8 cellular contexts compared by ENCODE assay signal in the genomic region with DNA sequence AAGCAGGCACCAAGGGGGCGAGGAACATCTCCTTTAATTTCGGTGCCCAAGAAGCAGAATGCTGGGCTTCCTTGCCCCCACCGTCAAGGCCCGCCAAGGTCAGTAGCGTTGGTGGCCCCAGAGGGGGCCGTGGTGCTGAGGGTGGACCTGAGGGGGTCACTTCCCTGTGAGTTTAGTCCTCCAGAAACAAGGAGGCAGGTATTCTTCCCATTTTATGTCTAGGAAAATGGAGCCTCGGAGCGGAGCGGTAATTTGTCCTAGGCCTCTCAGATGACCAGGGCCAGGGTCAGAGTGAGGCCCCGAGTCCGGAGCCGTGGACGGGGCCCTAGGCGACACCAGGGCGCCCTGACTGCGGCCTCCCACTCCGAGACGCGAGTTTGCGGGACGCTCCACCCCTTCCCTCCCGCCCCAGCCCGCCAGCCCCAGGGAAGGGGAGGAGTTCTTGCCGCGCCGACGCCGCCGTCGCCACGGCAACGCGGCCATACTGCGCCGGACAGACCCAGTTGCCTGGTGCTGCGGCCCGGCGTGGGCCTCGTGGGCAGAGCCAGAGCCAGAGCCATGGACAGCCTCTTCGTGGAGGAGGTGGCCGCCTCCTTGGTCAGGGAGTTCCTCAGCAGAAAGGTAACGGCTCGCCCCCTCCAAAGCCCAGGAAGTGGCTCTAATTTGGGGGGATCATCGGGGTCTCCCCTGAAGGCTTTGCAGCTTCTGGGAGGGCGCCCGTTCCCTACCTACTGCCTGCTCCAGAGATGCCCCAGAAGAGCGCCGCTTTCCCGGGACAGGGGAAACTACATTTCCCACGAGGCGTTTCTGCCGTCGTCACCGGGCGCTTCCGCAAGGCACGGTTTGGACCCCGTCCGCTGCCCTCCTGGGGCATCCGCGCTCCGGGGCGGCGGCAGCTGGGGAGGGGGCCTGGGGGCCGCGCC. TPM values are rescaled to one million over a fixed set of nuclear protein-coding genes. Genes with fewer than 3 reads are reported as not detected.
DNase-seq lines count a peak whose midpoint lies in the region; ATAC-seq and TF ChIP-seq lines count a peak whose summit lies in the region.

A gene (plus strand): TSS at position 482 of the 923 bp plus-strand sequence. CDS start 77 bp downstream, at position 559.

- H3K36me3 Mint-ChIP-seq in activated naive CD8-positive, alpha-beta T cell treated with anti-CD3 and anti-CD28 coated beads for 36 hours = no peaks in the 10 kb centered on the region

- DNase-seq in DMS 273 (lab: John Stamatoyannopoulos, UW; ENCODE audit: unreplicated experiment) (peak; percentile 98), SKM-1 (lab: John Stamatoyannopoulos, UW; ENCODE audit: unreplicated experiment) (peak; percentile 4), head of caudate nucleus (peak; percentile 33 to 90 (median 81)), osteoblast (ENCODE audit: insufficient read length, low spot score, missing footprints) (peak; percentile 98), thoracic aorta (ENCODE audit: low spot score) (no peak)
- DNase-seq in activated naive CD8-positive, alpha-beta T cell treated with anti-CD3 and anti-CD28 coated beads for 36 hours = peak; percentile 77

- H3K36me3 ChIP-seq in KMS-11 (ENCODE audit: insufficient read depth) (no peaks in the 10 kb centered on the region), osteoblast (ENCODE audit: insufficient read depth, low read length) (no peaks in the 10 kb centered on the region), thoracic aorta (no peaks in the 10 kb centered on the region)

- TF ChIP-seq CTCF in KMS-11 (conservative IDR thresholded peaks at IDR 0.05; ENCODE audit: low read depth, low read length) (no peak), osteoblast (IDR thresholded peaks at IDR 0.05; ENCODE audit: extremely low read depth, low read depth, low read length) (no peak), thoracic aorta (IDR thresholded peaks at IDR 0.05) (no peak)

- H3K27ac Mint-ChIP-seq in activated naive CD8-positive, alpha-beta T cell treated with anti-CD3 and anti-CD28 coated beads for 36 hours = peak within 1 kb of the TSS; percentile 70

- H3K27ac ChIP-seq in KMS-11 (peak within 1 kb of the TSS; percentile 68), osteoblast (ENCODE audit: low read depth, low read length) (peak within 1 kb of the TSS; percentile 74), thoracic aorta (peak within 1 kb of the TSS; percentile 87)

- H3K9ac ChIP-seq in KMS-11 = peak within 1 kb of the TSS; percentile 84

- H3K9me3 ChIP-seq in osteoblast (ENCODE audit: low read depth, low read length) (no peaks in the 10 kb centered on the region), thoracic aorta (no peaks in the 10 kb centered on the region)

- H2AFZ ChIP-seq in KMS-11 (ENCODE audit: low read depth) = peak within 1 kb of the TSS; percentile 99
- peak within 1 kb of the TSS; percentile 96 for H2AFZ ChIP-seq in osteoblast (ENCODE audit: low read length)

- ATAC-seq in GM21717 (IDR thresholded peaks at IDR 0.05; ENCODE audit: unreplicated experiment) = peak; percentile 84
- peak; percentile 79 for ATAC-seq in thoracic aorta (ENCODE audit: insufficient number of reproducible peaks, low FRiP score, low read depth)

- H3K9me3 Mint-ChIP-seq in activated naive CD8-positive, alpha-beta T cell treated with anti-CD3 and anti-CD28 coated beads for 36 hours = no peaks in the 10 kb centered on the region

- H3K27me3 ChIP-seq in KMS-11 (ENCODE audit: insufficient read depth, low read depth) (no peaks in the 10 kb centered on the region), osteoblast (ENCODE audit: insufficient read depth, low read length) (no peaks in the 10 kb centered on the region), thoracic aorta (replicated peaks; ENCODE audit: insufficient read depth) (no peaks in the 10 kb centered on the region)

- peak within 1 kb of the TSS; percentile 52 for H3K4me2 ChIP-seq in KMS-11
- peak within 1 kb of the TSS; percentile 97 for H3K4me2 ChIP-seq in osteoblast (ENCODE audit: insufficient read depth, low read length)

- H3K4me1 ChIP-seq in KMS-11 (ENCODE audit: low read depth, poor library complexity, severe bottlenecking) = peaks cover 10% of the 10 kb centered on the region
- H3K4me1 ChIP-seq in osteoblast (ENCODE audit: insufficient read depth, low read length) = peaks cover 7% of the 10 kb centered on the region
- H3K4me1 ChIP-seq in thoracic aorta (ENCODE audit: control insufficient read depth in 1 of 2, low read depth in 2 of 2) = peaks cover 7 to 42% of the 10 kb centered on the region in 2 donors

- no peaks in the 10 kb centered on the region for H3K79me2 ChIP-seq in KMS-11 (ENCODE audit: insufficient read depth, low read depth)
- H3K79me2 ChIP-seq in osteoblast (ENCODE audit: insufficient read depth, low read length) = peaks cover 5% of the 10 kb centered on the region

- intact Hi-C loops in head of caudate nucleus (cut with DNase I) = no loop called here

- H3K4me3 ChIP-seq in KMS-11 (IDR thresholded peaks at IDR 0.05; ENCODE audit: insufficient read depth, low read depth, low read length) (no peak within 1 kb of the TSS), osteoblast (ENCODE audit: insufficient read depth, low read length) (peak within 1 kb of the TSS; percentile 89), thoracic aorta (peak within 1 kb of the TSS; percentile 84)

- peak within 1 kb of the TSS; percentile 74 for H3K4me3 Mint-ChIP-seq in activated naive CD8-positive, alpha-beta T cell treated with anti-CD3 and anti-CD28 coated beads for 36 hours

- H4K20me1 ChIP-seq in KMS-11 (ENCODE audit: insufficient read depth) = no peaks in the 10 kb centered on the region
- peaks cover 3% of the 10 kb centered on the region for H4K20me1 ChIP-seq in osteoblast (ENCODE audit: insufficient read depth, low read length)

- H3K4me1 Mint-ChIP-seq in activated naive CD8-positive, alpha-beta T cell treated with anti-CD3 and anti-CD28 coated beads for 36 hours = peaks cover 4% of the 10 kb centered on the region

- H3K27me3 Mint-ChIP-seq in activated naive CD8-positive, alpha-beta T cell treated with anti-CD3 and anti-CD28 coated beads for 36 hours = no peaks in the 10 kb centered on the region

RNA-seq across cellular contexts. Expression of the gene that starts here (rescaled TPM):
- total RNA-seq in activated naive CD8-positive, alpha-beta T cell treated with anti-CD3 and anti-CD28 coated beads for 36 hours = 1 to 10 TPM; 1.6 to 2.0 TPM
- total RNA-seq in osteoblast (8.5 and 10.5 TPM in 2 replicates), thoracic aorta (10 to 100 TPM; 32.0 to 44.0 TPM)
